8 cellular contexts compared by ENCODE assay signal in the genomic region with DNA sequence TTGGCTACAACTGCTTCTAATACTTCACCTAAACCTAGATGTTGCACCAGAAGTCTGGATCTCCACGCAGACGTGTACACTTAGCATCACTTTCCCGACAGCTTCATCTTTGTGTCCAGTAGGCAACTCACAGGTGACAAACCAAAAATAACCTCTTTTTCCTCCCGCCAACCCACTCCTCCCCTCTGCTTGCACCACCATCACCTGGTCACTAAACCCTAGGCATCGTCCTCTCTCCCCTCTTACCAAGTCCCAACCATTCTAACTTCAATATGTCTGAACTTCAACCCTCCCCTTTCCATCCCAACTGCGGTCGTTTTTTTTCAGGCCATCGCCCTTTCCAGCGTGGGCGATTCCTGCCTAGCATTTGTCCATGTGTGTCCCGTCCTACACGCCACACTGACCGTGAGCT. TPM values are rescaled to one million over a fixed set of nuclear protein-coding genes. Genes with fewer than 3 reads are reported as not detected.
DNase-seq lines count a peak whose midpoint lies in the region; ATAC-seq and TF ChIP-seq lines count a peak whose summit lies in the region.

No MANE protein-coding gene starts in this region.

- peaks cover 4% of the 10 kb centered on the region; the same call in 1 of the 3 replicates for H3K4me1 Mint-ChIP-seq in GM23338
- peaks cover 28% of the 10 kb centered on the region for H3K4me1 Mint-ChIP-seq in T-helper 17 cell

- H2AFZ ChIP-seq in GM23338, result peak overlapping the region; percentile 93

- ATAC-seq in GM23338 (no peak), T-helper 17 cell (no peak), GM21381 (IDR thresholded peaks at IDR 0.05; ENCODE audit: unreplicated experiment) (no peak)

- H3K36me3 Mint-ChIP-seq in GM23338 (ENCODE audit: low read depth) (no peaks in the 10 kb centered on the region; the same call in none of the 3 replicates), T-helper 17 cell (ENCODE audit: low read depth) (peaks cover 2% of the 10 kb centered on the region)

- H3K4me3 Mint-ChIP-seq in GM23338 (peak overlapping the region; percentile 96), T-helper 17 cell (peak overlapping the region; percentile 97)

- H3K27me3 Mint-ChIP-seq in GM23338 (ENCODE audit: insufficient read depth, low read depth, poor library complexity) (peaks cover 16% of the 10 kb centered on the region), T-helper 17 cell (peaks cover 26% of the 10 kb centered on the region)

- no peaks in the 10 kb centered on the region for H3K36me3 ChIP-seq in GM23338 (ENCODE audit: insufficient read depth)

- peak overlapping the region; percentile 99 for H3K27ac Mint-ChIP-seq in GM23338
- peak overlapping the region; percentile 98 for H3K27ac Mint-ChIP-seq in T-helper 17 cell

- no peaks in the 10 kb centered on the region for H3K9me3 ChIP-seq in T-helper 17 cell (ENCODE audit: control insufficient read depth, low read length, poor library complexity, severe bottlenecking)

- H3K4me3 ChIP-seq in GM23338 (peak overlapping the region; percentile 90; the same call in 1 of the 2 replicates), fibroblast of pulmonary artery (replicated peaks; ENCODE audit: low read depth, low read length) (peak overlapping the region; percentile 92), skeletal muscle cell (ENCODE audit: low read depth, low read length) (peak overlapping the region; percentile 82)

- peaks cover 11% of the 10 kb centered on the region for H3K9me2 ChIP-seq in GM23338 (ENCODE audit: insufficient read depth)

- H3F3A ChIP-seq in GM23338 (replicated peaks; ENCODE audit: low read depth), result no peaks in the 10 kb centered on the region

- H4K20me1 ChIP-seq in GM23338 (replicated peaks; ENCODE audit: insufficient read depth), result no peaks in the 10 kb centered on the region; the same call in 1 of the 2 replicates

- TF ChIP-seq CTCF in GM23338 (conservative IDR thresholded peaks at IDR 0.05; ENCODE audit: low read depth in 2 of 2), result no peak
- no peak for TF ChIP-seq CTCF in fibroblast of pulmonary artery (IDR thresholded peaks at IDR 0.05; ENCODE audit: low read length, missing control alignments)

- H3K4me2 ChIP-seq in GM23338, result peak overlapping the region; percentile 40; the same call in 1 of the 2 replicates

- H3K27ac ChIP-seq in GM23338 (ENCODE audit: low read depth), result no peak overlapping the region

- H3K27me3 ChIP-seq in GM23338 (ENCODE audit: insufficient read depth), result peaks cover 5% of the 10 kb centered on the region; the same call in 1 of the 2 replicates

- H3K9me3 Mint-ChIP-seq in GM23338, result peaks cover 6% of the 10 kb centered on the region; the same call in 2 of the 3 replicates

- peaks cover 39% of the 10 kb centered on the region for H3K79me2 ChIP-seq in GM23338 (replicated peaks; ENCODE audit: insufficient read depth)

- peaks cover 9% of the 10 kb centered on the region for H3K4me1 ChIP-seq in GM23338 (ENCODE audit: insufficient read depth)

- DNase-seq in GM23338 (ENCODE audit: low spot score), result no peak
- no peak for DNase-seq in T-helper 17 cell
- no peak for DNase-seq in fibroblast of pulmonary artery (ENCODE audit: low read depth)
- no peak for DNase-seq in skeletal muscle cell (ENCODE audit: low read depth)
- DNase-seq in RPMI8226, result no peak
- no peak for DNase-seq in NCI-H1092 treated with DMSO at 0.1 percent for 48 hours (lab: John Stamatoyannopoulos, UW)
- no peak for DNase-seq in HPDE6-E6E7 (ENCODE audit: extremely low spot score)

TF ChIP-seq in GM23338, 12 proteins besides CTCF, POLR2A, EP300 and RAD21:
- no peak for TF ChIP-seq EZH2phosphoT487 (IDR thresholded peaks at IDR 0.05; ENCODE audit: unreplicated experiment)
TF ChIP-seq in GM23338: peak in this region for 0.

RNA-seq across cellular contexts. Expression of a gene that starts 0.4 kb away (rescaled TPM):
- total RNA-seq in GM23338 (2014; rRNA removed; shearing (Covaris generic)), result 12.9 and 15.6 TPM in 2 replicates
- 15.5 and 16.3 TPM in 2 replicates for polyA plus RNA-seq in GM23338 (2016; fragmentation: Nextera tagmentation; extraction: Ambion mirVana)
- total RNA-seq in T-helper 17 cell, result 10 to 100 TPM; 53.9 to 70.2 TPM
